In the genomic region with DNA sequence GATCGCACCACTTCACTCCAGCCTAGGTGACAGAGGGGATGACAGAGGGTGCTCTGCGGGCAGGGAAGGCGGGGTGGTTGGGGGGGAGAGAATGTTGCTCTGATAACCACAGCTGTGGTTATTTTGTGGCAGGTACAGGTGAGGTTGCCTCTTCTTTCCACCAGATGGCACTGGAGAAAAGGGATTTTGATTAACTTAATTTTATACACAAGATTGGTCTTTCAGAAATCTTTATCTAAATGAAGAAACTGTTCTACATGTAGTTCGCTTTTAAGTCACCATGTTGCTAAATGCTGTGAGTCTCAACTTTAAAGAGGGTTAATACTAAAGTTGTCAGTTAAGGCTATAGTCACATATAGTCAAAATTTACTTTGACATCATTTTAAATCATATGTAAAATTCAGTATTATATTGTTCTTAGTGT, we compare ENCODE assay signal across 8 cellular contexts. TPM values are rescaled to one million over a fixed set of nuclear protein-coding genes. Genes with fewer than 3 reads are reported as not detected.
DNase-seq lines count a peak whose midpoint lies in the region; ATAC-seq and TF ChIP-seq lines count a peak whose summit lies in the region.

No MANE protein-coding gene starts in this region.

- peak; percentile 30 for DNase-seq in DMS 273 (lab: John Stamatoyannopoulos, UW; ENCODE audit: unreplicated experiment)
- no peak for DNase-seq in DMS 273 treated with DMSO at 0.1 percent for 48 hours (lab: John Stamatoyannopoulos, UW)
- DNase-seq in NCI-H2107 (lab: John Stamatoyannopoulos, UW), result peak; percentile 6
- peak; percentile 4 for DNase-seq in activated T-helper 9 cell treated with anti-CD3 and anti-CD28 coated beads, Interleukin-2, amount 50 U/mL, for 16 hours (ENCODE audit: low read depth)
- peak; percentile 45 for DNase-seq in iPS-NIHi7 (ENCODE audit: extremely low spot score)
- peak; percentile 25 to 48 for DNase-seq in stimulated activated naive CD8-positive, alpha-beta T cell treated with anti-CD3 and anti-CD28 coated beads, Interleukin-15, amount 100 ng/mL, for 72 hours
- no peak for DNase-seq in amygdala (lab: John Stamatoyannopoulos, UW)
- DNase-seq in suprapubic skin (ENCODE audit: low spot score in 2 of 2), result no peak

- H3K9me3 ChIP-seq in suprapubic skin, result no peaks in the 10 kb centered on the region

- H3K27me3 ChIP-seq in suprapubic skin, result no peaks in the 10 kb centered on the region

- TF ChIP-seq EP300 in suprapubic skin (IDR thresholded peaks at IDR 0.05), result no peak

- TF ChIP-seq POLR2A in suprapubic skin (IDR thresholded peaks at IDR 0.05), result no peak

- H3K4me1 Mint-ChIP-seq in stimulated activated naive CD8-positive, alpha-beta T cell treated with anti-CD3 and anti-CD28 coated beads, Interleukin-15, amount 100 ng/mL, for 72 hours, result peaks cover 8% of the 10 kb centered on the region

- H3K27ac Mint-ChIP-seq in stimulated activated naive CD8-positive, alpha-beta T cell treated with anti-CD3 and anti-CD28 coated beads, Interleukin-15, amount 100 ng/mL, for 72 hours, result no peak overlapping the region

- H3K27me3 Mint-ChIP-seq in stimulated activated naive CD8-positive, alpha-beta T cell treated with anti-CD3 and anti-CD28 coated beads, Interleukin-15, amount 100 ng/mL, for 72 hours, result no peaks in the 10 kb centered on the region

- H3K27ac ChIP-seq in suprapubic skin, result no peak overlapping the region

- no peaks in the 10 kb centered on the region for H3K9me3 Mint-ChIP-seq in stimulated activated naive CD8-positive, alpha-beta T cell treated with anti-CD3 and anti-CD28 coated beads, Interleukin-15, amount 100 ng/mL, for 72 hours

- 43% methylated on average over 4 of the region's 4 CpGs for WGBS in suprapubic skin

- H3K4me1 ChIP-seq in suprapubic skin, result no peaks in the 10 kb centered on the region

- ATAC-seq in stimulated activated naive CD8-positive, alpha-beta T cell treated with anti-CD3 and anti-CD28 coated beads, Interleukin-15, amount 100 ng/mL, for 72 hours, result peak; percentile 95

- peaks cover 6% of the 10 kb centered on the region for H3K36me3 ChIP-seq in suprapubic skin

- TF ChIP-seq CTCF in suprapubic skin (IDR thresholded peaks at IDR 0.05), result peak in 1 of 2 donors; percentile 37

- H3K4me3 ChIP-seq in suprapubic skin, result no peak overlapping the region

- H3K4me3 Mint-ChIP-seq in stimulated activated naive CD8-positive, alpha-beta T cell treated with anti-CD3 and anti-CD28 coated beads, Interleukin-15, amount 100 ng/mL, for 72 hours, result no peak overlapping the region

RNA-seq across cellular contexts. Expression of gene FGF23, which starts 25.7 kb away (rescaled TPM):
- total RNA-seq in suprapubic skin, result not detected

RNA-seq across cellular contexts. Expression of gene TIGAR, which starts 32.8 kb away (rescaled TPM):
- 1 to 10 TPM; 1.3 to 6.6 (median 4.7) TPM for total RNA-seq in suprapubic skin

Comparison
In these comparisons a context has a peak if more than half of its experiments do, and no peak if none do; other contexts are left out.
1. DNase-seq: peak in DMS 273 (single experiment), NCI-H2107 (single experiment), activated T-helper 9 cell treated with anti-CD3 and anti-CD28 coated beads, Interleukin-2, amount 50 U/mL, for 16 hours (single experiment), iPS-NIHi7 (single experiment) and stimulated activated naive CD8-positive, alpha-beta T cell treated with anti-CD3 and anti-CD28 coated beads, Interleukin-15, amount 100 ng/mL, for 72 hours (2 of 2); none in DMS 273 treated with DMSO at 0.1 percent for 48 hours (single experiment), amygdala (0 of 56) and suprapubic skin (0 of 2).